In genomic region chr5:176020852-176021251, GRCh38 we compare ENCODE assay signal across 8 cellular contexts. TPM values are rescaled to one million over a fixed set of nuclear protein-coding genes. Genes with fewer than 3 reads are reported as not detected.
A peak's percentile ranks its signal among the peaks of the same experiment; 100 is the strongest.
DNase-seq lines count a peak whose midpoint lies in the region; ATAC-seq and TF ChIP-seq lines count a peak whose summit lies in the region.
"Not testable (repeated sequence)": the region's sequence is repeated elsewhere in the genome, so short reads cannot be mapped to it uniquely, and the experiment has no call there.

No MANE protein-coding gene starts in this region.

- not testable (repeated sequence) for H3K4me3 ChIP-seq in HCT116 (replicated peaks in 1 of 2; ENCODE audit: low read depth in 1 of 2, low read length in 2 of 2); RWPE2 (ENCODE audit: severe bottlenecking); mucosa of descending colon; transverse colon; upper lobe of right lung

- TF ChIP-seq RAD21 in HCT116 (IDR thresholded peaks at IDR 0.05; ENCODE audit: low read depth): not testable (repeated sequence)

- in situ Hi-C loops in transverse colon (cut with MboI; ENCODE audit: low pct_ligation_motif_present in 1 of 4, low pct_unique_long_range_greater_than_20kb in 1 of 4, low sequenced_read_pairs in 3 of 4): not testable (repeated sequence)

- WGBS in transverse colon (ENCODE audit: low coverage in 1 of 2), 2 donors: 29% methylated on average over 1 of the region's 4 CpGs; no CpG with 5 or more reads in 1 of the 2 donors

- not testable (repeated sequence) for H3K4me1 ChIP-seq in HCT116 (ENCODE audit: control insufficient read depth in 1 of 2, insufficient read depth in 2 of 2, low read length in 2 of 2); RWPE2 (ENCODE audit: insufficient read depth, poor library complexity, severe bottlenecking); mucosa of descending colon (ENCODE audit: low read depth); transverse colon; upper lobe of right lung

- not testable (repeated sequence) for H3K27ac ChIP-seq in HCT116 (ENCODE audit: low read depth, low read length); RWPE2 (ENCODE audit: poor library complexity, severe bottlenecking); transverse colon; upper lobe of right lung

- ATAC-seq in HCT116 (peak; percentile 25; the same call in 1 of the 2 replicates), RWPE2 (ENCODE audit: low read depth) (peak; percentile 83), esophagus mucosa (peak; percentile 93), left colon (peak; percentile 100), mucosa of descending colon (peak; percentile 99), upper lobe of right lung (peak; percentile 14)

- not testable (repeated sequence) for H3K4me3 Mint-ChIP-seq in activated T-cell treated with anti-CD3 and anti-CD28 coated beads, Interleukin-2, amount 50 U/mL, for 24 hours

- not testable (repeated sequence) for DNase-seq in HCT116 (ENCODE audit: low read depth, low spot score); RWPE2 (ENCODE audit: low spot score); upper lobe of right lung
- peak; percentile 23 for DNase-seq in activated T-cell treated with anti-CD3 and anti-CD28 coated beads, Interleukin-2, amount 50 U/mL, for 24 hours
- peak; percentile 67 to 76 for DNase-seq in left colon
- DNase-seq in mucosa of descending colon: peak; percentile 55 to 74 (median 69)
- DNase-seq in transverse colon: peak; percentile 80

- TF ChIP-seq EP300 in transverse colon (IDR thresholded peaks at IDR 0.05; ENCODE audit: low read depth): not testable (repeated sequence)

- H3K9me3 Mint-ChIP-seq in activated T-cell treated with anti-CD3 and anti-CD28 coated beads, Interleukin-2, amount 50 U/mL, for 24 hours: not testable (repeated sequence)

- RAD21 ChIA-PET in HCT116 (lab: Charles Lee; ENCODE audit: low non-redundant PET in 1 of 2, low total read pairs in 2 of 2, uncharacterized antibody in 2 of 2, unreplicated experiment in 2 of 2): not testable (repeated sequence)

- not testable (repeated sequence) for H3K36me3 ChIP-seq in HCT116 (ENCODE audit: control insufficient read depth in 1 of 2, insufficient read depth in 2 of 2, low read length in 2 of 2); RWPE2 (ENCODE audit: low read depth); mucosa of descending colon (ENCODE audit: low read depth); transverse colon; upper lobe of right lung

- H3K36me3 Mint-ChIP-seq in activated T-cell treated with anti-CD3 and anti-CD28 coated beads, Interleukin-2, amount 50 U/mL, for 24 hours (ENCODE audit: low read depth): not testable (repeated sequence)

- not testable (repeated sequence) for H3K79me2 ChIP-seq in HCT116 (ENCODE audit: insufficient read depth, low read length)

- not testable (repeated sequence) for H3K27me3 ChIP-seq in HCT116 (ENCODE audit: insufficient read depth, low read length); RWPE2 (ENCODE audit: insufficient read depth, poor library complexity, severe bottlenecking); transverse colon; upper lobe of right lung

- H2AFZ ChIP-seq in HCT116 (ENCODE audit: low read depth, low read length, poor library complexity, severe bottlenecking): not testable (repeated sequence)

- not testable (repeated sequence) for H3K4me2 ChIP-seq in HCT116 (ENCODE audit: low read length)

- TF ChIP-seq CTCF in HCT116 (IDR thresholded peaks at IDR 0.05 in 2 of 3, conservative IDR thresholded peaks at IDR 0.05 in 1 of 3; ENCODE audit: borderline replicate concordance in 1 of 3, insufficient read depth in 1 of 3, low read depth in 2 of 3, low read length in 2 of 3); RWPE2 (IDR thresholded peaks at IDR 0.05; ENCODE audit: poor library complexity, severe bottlenecking); mucosa of descending colon (IDR thresholded peaks at IDR 0.05); transverse colon (IDR thresholded peaks at IDR 0.05); upper lobe of right lung (IDR thresholded peaks at IDR 0.05): not testable (repeated sequence)

- not testable (repeated sequence) for H3K27me3 Mint-ChIP-seq in activated T-cell treated with anti-CD3 and anti-CD28 coated beads, Interleukin-2, amount 50 U/mL, for 24 hours

- not testable (repeated sequence) for H4K20me1 ChIP-seq in HCT116 (ENCODE audit: insufficient read depth)

- H3K4me1 Mint-ChIP-seq in activated T-cell treated with anti-CD3 and anti-CD28 coated beads, Interleukin-2, amount 50 U/mL, for 24 hours (ENCODE audit: low read depth): not testable (repeated sequence)

- not testable (repeated sequence) for H3K9me3 ChIP-seq in HCT116 (ENCODE audit: control insufficient read depth in 1 of 2, insufficient read depth in 1 of 2, low read depth in 1 of 2, low read length in 2 of 2); RWPE2 (ENCODE audit: severe bottlenecking); mucosa of descending colon; transverse colon; upper lobe of right lung

- POLR2A ChIA-PET in HCT116 (lab: Charles Lee): not testable (repeated sequence)

- CTCF ChIA-PET in HCT116 (lab: Charles Lee): not testable (repeated sequence)

- not testable (repeated sequence) for BruUV-seq in HCT116 (replicated peaks; lab: Mats Ljungman, UMichigan)

- intact Hi-C loops in HCT116 (cut with micrococcal nuclease); left colon (cut with DNase I, micrococcal nuclease); mucosa of descending colon (cut with DNase I, micrococcal nuclease); transverse colon (cut with DNase I; ENCODE audit: low total_unique reads); upper lobe of right lung (cut with DNase I): not testable (repeated sequence)

- not testable (repeated sequence) for H3K9ac ChIP-seq in HCT116 (ENCODE audit: low read length)

- TF ChIP-seq POLR2A in HCT116 (IDR thresholded peaks at IDR 0.05; ENCODE audit: borderline replicate concordance, extremely low read depth, insufficient read depth, insufficient read length); transverse colon (IDR thresholded peaks at IDR 0.05): not testable (repeated sequence)

- H3K9me2 ChIP-seq in HCT116 (ENCODE audit: insufficient read depth): not testable (repeated sequence)

- not testable (repeated sequence) for H3K27ac Mint-ChIP-seq in activated T-cell treated with anti-CD3 and anti-CD28 coated beads, Interleukin-2, amount 50 U/mL, for 24 hours

RNA-seq across cellular contexts. Expression of gene THOC3, which starts 52.7 kb away (rescaled TPM):
- total RNA-seq in HCT116 (2021; ENCODE audit: unreplicated experiment): 111 TPM
- 84.1 and 91.1 TPM in 2 replicates for polyA plus RNA-seq in HCT116 (2012)
- total RNA-seq in esophagus mucosa: 155 TPM
- total RNA-seq in left colon: 10 to 100 TPM; 22.3 to 27.0 TPM
- total RNA-seq in mucosa of descending colon: 10 to 100 TPM; 29.4 to 34.1 (median 30.7) TPM
- 10 to 100 TPM in 2 of 4 donors, 1 to 10 TPM in 2; 1.9 to 39.9 (median 18.9) TPM for total RNA-seq in transverse colon
- 22.8 TPM for total RNA-seq in upper lobe of right lung

Comparison
In these comparisons a context has a peak if more than half of its experiments do, and no peak if none do; other contexts are left out.
1. ATAC-seq: peak in every context shown above with its lines; median percentile 100 in left colon; 99 in mucosa of descending colon; 93 in esophagus mucosa; 83 in RWPE2; 25 in HCT116; 14 in upper lobe of right lung.